Comparison of ENCODE assay signal across 22 cellular contexts in genomic region chrX:2984342-2984741, GRCh38. TPM values are rescaled to one million over a fixed set of nuclear protein-coding genes. Genes with fewer than 3 reads are reported as not detected.
DNase-seq lines count a peak whose midpoint lies in the region; ATAC-seq and TF ChIP-seq lines count a peak whose summit lies in the region.
"Had no signal": no experiment of that assay in that cellular context is flagged by ENCODE, and none has a peak within 500 bp of the region (broad histone marks: within the 10 kb centered on the region; RNA-seq: fewer than 3 reads in every experiment).

No MANE protein-coding gene starts in this region.

- no peaks in the 10 kb centered on the region for H3K79me1 ChIP-seq in mesendoderm (ENCODE audit: low read length)

- CTCF ChIA-PET in WTC11 (lab: Charles Lee), result no interaction called here

- intact Hi-C loops in posterior cingulate gyrus (cut with DNase I), result no loop called here

- no peak overlapping the region for H3K27ac ChIP-seq in mesendoderm (ENCODE audit: low read depth, low read length)
- H3K27ac ChIP-seq: BLaER1, HL-60 had no signal

- no peak overlapping the region for H2BK120ac ChIP-seq in mesendoderm (ENCODE audit: low read depth, low read length)

- no peaks in the 10 kb centered on the region for H3K79me2 ChIP-seq in mesendoderm (ENCODE audit: control insufficient read depth, insufficient read depth, low read length)

- H3K9ac ChIP-seq in mesendoderm (ENCODE audit: low read length), result no peak overlapping the region
- H3K9ac ChIP-seq: BLaER1 had no signal

- no peak for TF ChIP-seq CTCF in WTC11 (IDR thresholded peaks at IDR 0.05)

- DNase-seq in HT-29 (ENCODE audit: low spot score) (peak; percentile 1), WTC11 (ENCODE audit: low spot score) (peak; percentile 10), mesendoderm (peak; percentile 1), amygdala (lab: John Stamatoyannopoulos, UW) (no peak), posterior cingulate gyrus (no peak)
- no peak for DNase-seq in activated T-cell treated with anti-CD3 and anti-CD28 coated beads, Interleukin-2, amount 50 U/mL, for 4 hours
- DNase-seq in effector CD4-positive, alpha-beta T cell, result no peak
- DNase-seq: CD4-positive, alpha-beta memory T cell; DMS153; DND-41; EL; HCEC 1CT; IMR-90 had no signal

- no peak overlapping the region for H3K27ac Mint-ChIP-seq in WTC11
- H3K27ac Mint-ChIP-seq: CD14-positive monocyte; CD4-positive, alpha-beta memory T cell had no signal

- H4K5ac ChIP-seq in mesendoderm (ENCODE audit: low read length), result no peak overlapping the region

- no peaks in the 10 kb centered on the region for H3K27me3 ChIP-seq in mesendoderm (ENCODE audit: insufficient read depth, low read length, poor library complexity)
- H3K27me3 ChIP-seq: BLaER1 had no signal

- no peaks in the 10 kb centered on the region for H3K27me3 Mint-ChIP-seq in WTC11 (ENCODE audit: low read depth)
- peaks cover 4% of the 10 kb centered on the region for H3K27me3 Mint-ChIP-seq in activated T-cell treated with anti-CD3 and anti-CD28 coated beads, Interleukin-2, amount 50 U/mL, for 4 hours (ENCODE audit: low read depth)

- H3K4me2 ChIP-seq in mesendoderm (ENCODE audit: low read length), result no peak overlapping the region
- H3K4me2 ChIP-seq: BLaER1 had no signal

- no peak overlapping the region for H2AK5ac ChIP-seq in mesendoderm (ENCODE audit: low read length)

- H2BK5ac ChIP-seq in mesendoderm (ENCODE audit: low read length), result no peak overlapping the region

- no peak overlapping the region for H3K4me3 Mint-ChIP-seq in WTC11
- no peak overlapping the region for H3K4me3 Mint-ChIP-seq in activated T-cell treated with anti-CD3 and anti-CD28 coated beads, Interleukin-2, amount 50 U/mL, for 4 hours
- H3K4me3 Mint-ChIP-seq: CD14-positive monocyte; CD4-positive, alpha-beta memory T cell had no signal

- peaks cover 22% of the 10 kb centered on the region for H3K9me3 Mint-ChIP-seq in WTC11
- no peaks in the 10 kb centered on the region for H3K9me3 Mint-ChIP-seq in activated T-cell treated with anti-CD3 and anti-CD28 coated beads, Interleukin-2, amount 50 U/mL, for 4 hours

- no peaks in the 10 kb centered on the region for H3K4me1 Mint-ChIP-seq in WTC11
- no peaks in the 10 kb centered on the region for H3K4me1 Mint-ChIP-seq in activated T-cell treated with anti-CD3 and anti-CD28 coated beads, Interleukin-2, amount 50 U/mL, for 4 hours (ENCODE audit: low read depth)
- H3K4me1 Mint-ChIP-seq: CD14-positive monocyte; CD4-positive, alpha-beta memory T cell had no signal

- no peak overlapping the region for H3K23ac ChIP-seq in mesendoderm (ENCODE audit: low read length)

- no peak overlapping the region for H4K8ac ChIP-seq in mesendoderm (ENCODE audit: low read depth, low read length)

- H3K36me3 Mint-ChIP-seq in WTC11, result peaks cover 15% of the 10 kb centered on the region
- no peaks in the 10 kb centered on the region for H3K36me3 Mint-ChIP-seq in activated T-cell treated with anti-CD3 and anti-CD28 coated beads, Interleukin-2, amount 50 U/mL, for 4 hours (ENCODE audit: insufficient read depth)
- H3K36me3 Mint-ChIP-seq: CD14-positive monocyte; CD4-positive, alpha-beta memory T cell had no signal

- no peak overlapping the region for H3K4me3 ChIP-seq in mesendoderm (ENCODE audit: low read length)
- H3K4me3 ChIP-seq: BLaER1, GM12878, K562 had no signal

- no peaks in the 10 kb centered on the region for H3K36me3 ChIP-seq in mesendoderm (ENCODE audit: control insufficient read depth, insufficient read depth, low read length)
- H3K36me3 ChIP-seq: BLaER1 had no signal

- no peak overlapping the region for H3K4ac ChIP-seq in mesendoderm (ENCODE audit: low read depth, low read length)

- H3K18ac ChIP-seq in mesendoderm (ENCODE audit: low read length), result no peak overlapping the region

- H3K56ac ChIP-seq in mesendoderm (ENCODE audit: low read length), result no peak overlapping the region

- H2BK15ac ChIP-seq in mesendoderm (replicated peaks; ENCODE audit: low read depth), result no peak overlapping the region

- POLR2A ChIA-PET in WTC11 (lab: Charles Lee), result no interaction called here

- WGBS in mesendoderm (ENCODE audit: extremely low coverage, insufficient coverage, low lambda C conversion rate), result no CpG with 5 or more reads among the region's 4 CpGs

- no peak for ATAC-seq in WTC11
- ATAC-seq in activated T-cell treated with anti-CD3 and anti-CD28 coated beads, Interleukin-2, amount 50 U/mL, for 4 hours, result no peak
- ATAC-seq: GM12878, K562 had no signal

- H3K4me1 ChIP-seq in mesendoderm (ENCODE audit: control insufficient read depth, low read depth, low read length), result no peaks in the 10 kb centered on the region
- H3K4me1 ChIP-seq: BLaER1 had no signal

TF ChIP-seq in WTC11, 78 proteins besides CTCF, POLR2A, EP300 and RAD21 (continues in another document):
- no peak for TF ChIP-seq ZNF532 (CRISPR knock-in tag; IDR thresholded peaks at IDR 0.05; ENCODE audit: borderline replicate concordance)
- TF ChIP-seq ATF2 (CRISPR knock-in tag; IDR thresholded peaks at IDR 0.05; ENCODE audit: borderline replicate concordance, low read depth), result no peak

RNA-seq across cellular contexts. Expression of gene ARSH, which starts 22.0 kb away (rescaled TPM):
- total RNA-seq in HT-29 (2014; rRNA removed; shearing (Covaris generic)), result 0.08 and 0.23 TPM in 2 replicates
- total RNA-seq in WTC11 (2021), result not detected in 3 replicates
- not detected for polyA plus RNA-seq in mesendoderm (2013, experiment 1 of 2)
- not detected for polyA plus RNA-seq in mesendoderm (2013, experiment 2 of 2)
- total RNA-seq in activated T-cell treated with anti-CD3 and anti-CD28 coated beads, Interleukin-2, amount 50 U/mL, for 4 hours, result not detected
- total RNA-seq: A673; CD4-positive, alpha-beta memory T cell; G401; GM12878; H4; IMR-90; K562 had no signal
- polyA plus RNA-seq: AG04450; CD14-positive monocyte; CD4-positive, alpha-beta memory T cell; IMR-90; K562 had no signal

RNA-seq across cellular contexts. Expression of gene ARSD, which starts 55.2 kb away (rescaled TPM):
- 22.3 and 35.2 TPM in 2 replicates for total RNA-seq in HT-29 (2014; rRNA removed; shearing (Covaris generic))
- total RNA-seq in WTC11 (2021), result 3.0 to 6.3 TPM (median 6.0 TPM) in 3 replicates
- polyA plus RNA-seq in mesendoderm (2013, experiment 1 of 2), result 1.4 TPM
- polyA plus RNA-seq in mesendoderm (2013, experiment 2 of 2), result 1.3 TPM
- total RNA-seq in activated T-cell treated with anti-CD3 and anti-CD28 coated beads, Interleukin-2, amount 50 U/mL, for 4 hours, result 1 to 10 TPM in 1 of 3 donors, under 1 TPM in 2; 0.61 to 1.0 (median 0.73) TPM
- total RNA-seq: G401 had no signal

RNA-seq across cellular contexts. Expression of gene ARSF, which starts 56.9 kb away (rescaled TPM):
- total RNA-seq in HT-29 (2014; rRNA removed; shearing (Covaris generic)), result not detected in 2 replicates
- total RNA-seq in WTC11 (2021), result not detected in 3 replicates
- 0.10 TPM for polyA plus RNA-seq in mesendoderm (2013, experiment 1 of 2)
- polyA plus RNA-seq in mesendoderm (2013, experiment 2 of 2), result 0.11 TPM
- total RNA-seq in activated T-cell treated with anti-CD3 and anti-CD28 coated beads, Interleukin-2, amount 50 U/mL, for 4 hours, result not detected
- total RNA-seq: A673; CD4-positive, alpha-beta memory T cell; G401; GM12878; H4; IMR-90; K562 had no signal
- polyA plus RNA-seq: AG04450; CD14-positive monocyte; CD4-positive, alpha-beta memory T cell; GM12878; IMR-90; K562 had no signal

Comparison
In these comparisons a context has a peak if more than half of its experiments do, and no peak if none do; other contexts are left out.
1. DNase-seq: peak in HT-29 (single experiment), WTC11 (single experiment) and mesendoderm (single experiment); none in amygdala (0 of 56), posterior cingulate gyrus (0 of 10), activated T-cell treated with anti-CD3 and anti-CD28 coated beads, Interleukin-2, amount 50 U/mL, for 4 hours (single experiment) and effector CD4-positive, alpha-beta T cell (single experiment).